Comparison of ENCODE assay signal across 13 cellular contexts in the genomic region with DNA sequence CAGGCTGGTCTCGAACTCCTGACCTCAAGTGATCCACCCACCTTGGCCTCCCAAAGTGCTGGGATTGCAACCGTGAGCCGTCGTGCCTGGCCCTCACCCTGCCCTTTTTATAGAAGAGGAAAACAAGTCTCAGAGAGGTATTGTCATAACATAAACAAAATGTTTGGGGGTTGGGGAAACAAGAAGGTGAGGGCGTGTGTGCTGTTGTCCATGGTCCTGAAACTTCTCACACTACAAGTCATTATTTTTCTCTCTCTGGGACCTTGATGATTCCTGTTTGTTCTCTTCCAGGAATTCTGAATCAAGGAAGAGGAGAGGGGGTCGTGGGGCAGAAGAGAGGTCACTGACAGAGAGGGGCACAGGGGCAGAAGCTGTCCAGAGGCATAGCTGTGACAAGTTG.
DNase-seq lines count a peak whose midpoint lies in the region; ATAC-seq and FAIRE-seq lines count a peak whose summit lies in the region.
"Had no signal": no experiment of that assay in that cellular context is flagged by ENCODE, and none has a peak within 500 bp of the region (broad histone marks: within the 10 kb centered on the region; RNA-seq: fewer than 3 reads in every experiment).

No MANE protein-coding gene starts in this region.

- no peak overlapping the region for H3K4me3 ChIP-seq in adipocyte (ENCODE audit: low read length)

- no peaks in the 10 kb centered on the region for H3K9me3 ChIP-seq in adipocyte (ENCODE audit: control insufficient read depth, low read length)

- H3K27me3 ChIP-seq in adipocyte (replicated peaks; ENCODE audit: control insufficient read depth, insufficient read depth, low read length) = peaks cover 42% of the 10 kb centered on the region

- no peak overlapping the region for H3K9ac ChIP-seq in adipocyte (ENCODE audit: low read length)

- FAIRE-seq in HTR-8/SVneo (lab: Jason Lieb, UNC) = no peak
- FAIRE-seq: kidney had no signal

- no peak for ATAC-seq in HG03139 (IDR thresholded peaks at IDR 0.05; ENCODE audit: unreplicated experiment)

- DNase-seq in COLO829 (ENCODE audit: low spot score) (peak; percentile 21), HTR-8/SVneo (ENCODE audit: insufficient read length, low spot score) (peak; percentile 41), adipocyte (ENCODE audit: low read depth) (peak; percentile 3), iPS-NIHi11 (ENCODE audit: low spot score) (peak; percentile 74), AG08395 (ENCODE audit: low spot score) (no peak), NCI-H1048 (lab: John Stamatoyannopoulos, UW) (no peak)
- no peak for DNase-seq in activated CD4-positive, CD25-positive, alpha-beta regulatory T cell (lab: John Stamatoyannopoulos, UW)
- DNase-seq: activated gamma-delta T cell, DMS79, kidney, NCI-H1105, NCI-H2171 had no signal

- no peaks in the 10 kb centered on the region for H3K36me3 ChIP-seq in adipocyte (ENCODE audit: control insufficient read depth, insufficient read depth, low read length, severe bottlenecking)

- H3K4me1 ChIP-seq in adipocyte (ENCODE audit: control insufficient read depth, insufficient read depth, low read length) = no peaks in the 10 kb centered on the region

Comparison
In these comparisons a context has a peak if more than half of its experiments do, and no peak if none do; other contexts are left out.
1. DNase-seq: peak in COLO829 (single experiment), HTR-8/SVneo (single experiment), adipocyte (single experiment) and iPS-NIHi11 (single experiment); none in AG08395 (single experiment), activated CD4-positive, CD25-positive, alpha-beta regulatory T cell (0 of 4) and NCI-H1048 (single experiment).